ENCODE assay signal across 8 cellular contexts in genomic region chr1:160739098-160739511, GRCh38. TPM values are rescaled to one million over a fixed set of nuclear protein-coding genes. Genes with fewer than 3 reads are reported as not detected.
DNase-seq lines count a peak whose midpoint lies in the region; ATAC-seq and TF ChIP-seq lines count a peak whose summit lies in the region.

TSS of gene SLAMF7 (plus strand) at chr1:160739247. CDS start at chr1:160739302, 55 bp downstream.

- no peaks in the 10 kb centered on the region for H3K27me3 ChIP-seq in thoracic aorta (replicated peaks; ENCODE audit: insufficient read depth)

- no peaks in the 10 kb centered on the region for H3K36me3 ChIP-seq in thoracic aorta

- DNase-seq in Daoy (ENCODE audit: low read depth) (peak; percentile 54), thoracic aorta (ENCODE audit: low spot score) (no peak), NCI-H82 (lab: John Stamatoyannopoulos, UW) (no peak), DMS 273 (lab: John Stamatoyannopoulos, UW; ENCODE audit: unreplicated experiment) (no peak), NCI-H446 (lab: John Stamatoyannopoulos, UW) (no peak)

- no peaks in the 10 kb centered on the region for H3K4me1 ChIP-seq in thoracic aorta (ENCODE audit: control insufficient read depth in 1 of 2, low read depth in 2 of 2)

- peak; percentile 60 for ATAC-seq in GM19395 (IDR thresholded peaks at IDR 0.05; ENCODE audit: unreplicated experiment)
- ATAC-seq in HG03460 (IDR thresholded peaks at IDR 0.05; ENCODE audit: unreplicated experiment) = peak; percentile 74
- peak; percentile 84 for ATAC-seq in activated T-helper 17 cell treated with anti-CD3 and anti-CD28 coated beads, Interleukin-2, amount 50 U/mL, for 72 hours (replicated peaks)
- ATAC-seq in thoracic aorta (ENCODE audit: insufficient number of reproducible peaks, low FRiP score, low read depth) = no peak

- H3K4me3 ChIP-seq in thoracic aorta = peak within 1 kb of the TSS; percentile 28

- H3K27ac ChIP-seq in thoracic aorta = no peak within 1 kb of the TSS

- H3K27ac Mint-ChIP-seq in activated T-helper 17 cell treated with anti-CD3 and anti-CD28 coated beads, Interleukin-2, amount 50 U/mL, for 72 hours = peak within 1 kb of the TSS; percentile 71

- H3K27me3 Mint-ChIP-seq in activated T-helper 17 cell treated with anti-CD3 and anti-CD28 coated beads, Interleukin-2, amount 50 U/mL, for 72 hours = no peaks in the 10 kb centered on the region

- H3K9me3 Mint-ChIP-seq in activated T-helper 17 cell treated with anti-CD3 and anti-CD28 coated beads, Interleukin-2, amount 50 U/mL, for 72 hours = peaks cover 3% of the 10 kb centered on the region

- no peaks in the 10 kb centered on the region for H3K36me3 Mint-ChIP-seq in activated T-helper 17 cell treated with anti-CD3 and anti-CD28 coated beads, Interleukin-2, amount 50 U/mL, for 72 hours (ENCODE audit: low read depth)

- H3K4me3 Mint-ChIP-seq in activated T-helper 17 cell treated with anti-CD3 and anti-CD28 coated beads, Interleukin-2, amount 50 U/mL, for 72 hours = peak within 1 kb of the TSS; percentile 65

- H3K4me1 Mint-ChIP-seq in activated T-helper 17 cell treated with anti-CD3 and anti-CD28 coated beads, Interleukin-2, amount 50 U/mL, for 72 hours = peaks cover 20% of the 10 kb centered on the region

- TF ChIP-seq CTCF in thoracic aorta (IDR thresholded peaks at IDR 0.05) = no peak

- peaks cover 7% of the 10 kb centered on the region for H3K9me3 ChIP-seq in thoracic aorta

RNA-seq across cellular contexts. Expression of gene SLAMF7, which starts in this region (rescaled TPM):
- total RNA-seq in Daoy (2014; rRNA removed; shearing (Covaris generic)) = 0.03 and 0.91 TPM in 2 replicates
- 10 to 100 TPM in 1 of 2 donors, 1 to 10 TPM in 1; 4.5 to 15.0 TPM for total RNA-seq in activated T-helper 17 cell treated with anti-CD3 and anti-CD28 coated beads, Interleukin-2, amount 50 U/mL, for 72 hours
- total RNA-seq in thoracic aorta = 1 to 10 TPM in 1 of 2 donors, under 1 TPM in 1; 0.71 to 2.7 TPM

Comparison
In these comparisons a context has a peak if more than half of its experiments do, and no peak if none do; other contexts are left out.
1. Peak in DNase-seq in Daoy; RNA of the gene not detected or under 1 TPM.